Comparison of ENCODE assay signal across 8 cellular contexts in genomic region chr10:122126763-122127659, GRCh38.
A peak's percentile ranks its signal among the peaks of the same experiment; 100 is the strongest.
DNase-seq lines count a peak whose midpoint lies in the region; ATAC-seq and TF ChIP-seq lines count a peak whose summit lies in the region.
"Had no signal": no experiment of that assay in that cellular context is flagged by ENCODE, and none has a peak within 500 bp of the region (broad histone marks: within the 10 kb centered on the region; RNA-seq: fewer than 3 reads in every experiment).

No MANE protein-coding gene starts in this region.

- H4K5ac ChIP-seq in IMR-90 (ENCODE audit: low read depth, low read length): no peak overlapping the region

- DNase-seq in IMR-90 (peak; percentile 97), MCF 10A (ENCODE audit: unreplicated experiment) (peak; percentile 92), kidney tubule cell (ENCODE audit: low spot score) (peak; percentile 84), upper lobe of left lung (peak in 1 of 2 donors; percentile 76), GOT3 (lab: John Stamatoyannopoulos, UW) (no peak), NCI-H187 (lab: John Stamatoyannopoulos, UW) (no peak)
- DNase-seq: NCI-H774 had no signal

- H3K36me3 ChIP-seq in IMR-90 (ENCODE audit: control insufficient read depth, insufficient read depth, low read length): no peaks in the 10 kb centered on the region
- H3K36me3 ChIP-seq in upper lobe of left lung: no peaks in the 10 kb centered on the region

- H3K27me3 Mint-ChIP-seq in MCF 10A (ENCODE audit: insufficient read depth, unreplicated experiment): no peaks in the 10 kb centered on the region

- H2AFZ ChIP-seq in IMR-90 (replicated peaks; ENCODE audit: low read length, poor library complexity): no peak overlapping the region

- H4K91ac ChIP-seq in IMR-90 (ENCODE audit: insufficient read depth, low read depth, low read length): peak overlapping the region; percentile 27; the same call in 1 of the 2 replicates

- no peaks in the 10 kb centered on the region for H3K9me3 Mint-ChIP-seq in MCF 10A (ENCODE audit: unreplicated experiment)

- no peak overlapping the region for H3K23ac ChIP-seq in IMR-90 (ENCODE audit: low read depth, low read length)

- H3K9me3 ChIP-seq in IMR-90 (ENCODE audit: control insufficient read depth, insufficient read depth, low read length): no peaks in the 10 kb centered on the region
- H3K9me3 ChIP-seq in upper lobe of left lung: no peaks in the 10 kb centered on the region

- peak overlapping the region; percentile 5 for H3K27ac ChIP-seq in IMR-90 (ENCODE audit: insufficient read depth, low read length)
- H3K27ac ChIP-seq in upper lobe of left lung: peak overlapping the region; percentile 72 to 92 (median 86)

- TF ChIP-seq POLR2A in IMR-90 (IDR thresholded peaks at IDR 0.05; ENCODE audit: low read depth, low read length) (no peak), upper lobe of left lung (IDR thresholded peaks at IDR 0.05) (peak in 3 of 4 donors; percentile 70 to 96 (median 92))

- H2AK5ac ChIP-seq in IMR-90 (ENCODE audit: low read depth, low read length): peak overlapping the region; percentile 79; the same call in 1 of the 2 replicates

- H3K56ac ChIP-seq in IMR-90 (ENCODE audit: extremely low read depth, insufficient read depth, low read length): no peak overlapping the region

- peak overlapping the region; percentile 80 for H3K4me3 Mint-ChIP-seq in MCF 10A (ENCODE audit: unreplicated experiment)

- H3K4me1 ChIP-seq in IMR-90 (ENCODE audit: control insufficient read depth, insufficient read depth, low read length) (peaks cover 12% of the 10 kb centered on the region), upper lobe of left lung (peaks cover 15 to 32% (median 22%) of the 10 kb centered on the region in 4 donors)

- ATAC-seq in IMR-90 (ENCODE audit: low read depth) (peak; percentile 93), upper lobe of left lung (ENCODE audit: low FRiP score in 2 of 2) (peak; percentile 86 to 91), HG03442 (IDR thresholded peaks at IDR 0.05; ENCODE audit: unreplicated experiment) (no peak)

- no peak overlapping the region for H3K9ac ChIP-seq in IMR-90 (ENCODE audit: low read depth, low read length)

- H3K36me3 Mint-ChIP-seq in MCF 10A (ENCODE audit: insufficient read depth, unreplicated experiment): peaks cover 76% of the 10 kb centered on the region

- 0 out of 2 replicates have a peak overlapping the region, but pooled peaks have one; percentile 29 for H2BK20ac ChIP-seq in IMR-90 (ENCODE audit: low read depth, low read length)

- intact Hi-C loops in IMR-90 (cut with micrococcal nuclease) (no loop called here), MCF 10A (cut with micrococcal nuclease) (loop anchor here (5.0 kb wide), 2 partner anchors 75 to 155 kb away; no protein-coding TSS in a partner anchor)

- peaks cover 27% of the 10 kb centered on the region for H4K20me1 ChIP-seq in IMR-90 (ENCODE audit: insufficient read depth, low read length)

- POLR2A ChIA-PET in IMR-90 (lab: Charles Lee; ENCODE audit: unreplicated experiment): no interaction called here
- POLR2A ChIA-PET in MCF 10A (lab: Yijun Ruan, JAX): interaction anchor here (0.6 to 7.9 kb wide), 21 partner anchors 10 to 1271 kb away, joined by 3 to 132 read pairs (median 5); partner anchors contain the start of genes ATE1 and NSMCE4A

- no peak overlapping the region for H3K18ac ChIP-seq in IMR-90 (ENCODE audit: low read depth, low read length)

- H3K4me1 Mint-ChIP-seq in MCF 10A (ENCODE audit: insufficient read depth, unreplicated experiment): peaks cover 30% of the 10 kb centered on the region

- peak overlapping the region; percentile 89 for H3K27ac Mint-ChIP-seq in MCF 10A (ENCODE audit: low read depth, unreplicated experiment)

- H3K27me3 ChIP-seq in IMR-90 (ENCODE audit: control insufficient read depth, insufficient read depth, low read length) (no peaks in the 10 kb centered on the region), upper lobe of left lung (no peaks in the 10 kb centered on the region)

- H2AK9ac ChIP-seq in IMR-90 (replicated peaks; ENCODE audit: low read depth, low read length, poor library complexity): peak overlapping the region; percentile 12

- H3K79me1 ChIP-seq in IMR-90 (ENCODE audit: low read depth in 1 of 2, low read length in 2 of 2): peaks cover 25 to 74% of the 10 kb centered on the region in 2 experiments

- peak overlapping the region; percentile 22 for H2BK5ac ChIP-seq in IMR-90 (ENCODE audit: low read depth, low read length, poor library complexity, severe bottlenecking)

- TF ChIP-seq RAD21 in IMR-90 (IDR thresholded peaks at IDR 0.05; ENCODE audit: low read length): no peak

- H3K4me2 ChIP-seq in IMR-90 (ENCODE audit: low read depth, low read length): peak overlapping the region; percentile 97; the same call in 1 of the 2 replicates

- no peak overlapping the region for H3K4me3 ChIP-seq in IMR-90 (ENCODE audit: insufficient read depth, low read depth, low read length)
- H3K4me3 ChIP-seq in upper lobe of left lung: peak overlapping the region in 3 of 4 donors; percentile 38 to 50 (median 43)

- 8% methylated on average over 2 of the region's 6 CpGs; no CpG with 5 or more reads in 1 of the 2 experiments for WGBS in IMR-90 (ENCODE audit: extremely low coverage in 2 of 2, insufficient read length in 1 of 2), 2 experiments
- 46 to 49% methylated on average over 6 of the region's 6 CpGs for WGBS in upper lobe of left lung, 2 donors

- H3K4ac ChIP-seq in IMR-90 (ENCODE audit: low read depth, low read length): peak overlapping the region; percentile 52

- CTCF ChIA-PET in IMR-90 (lab: Yijun Ruan, JAX): interaction anchor here (0.9 to 1.2 kb wide), 2 partner anchors 14 to 15 kb away, joined by 3 read pairs; no protein-coding TSS in a partner anchor
- CTCF ChIA-PET in MCF 10A (lab: Yijun Ruan, JAX): interaction anchor here (0.6 to 2.6 kb wide), 9 partner anchors 10 to 314 kb away, joined by 3 to 13 read pairs (median 5); no protein-coding TSS in a partner anchor

- H3K14ac ChIP-seq in IMR-90 (replicated peaks; ENCODE audit: low read depth, low read length): no peak overlapping the region

- peak overlapping the region; percentile 37; the same call in 1 of the 3 replicates for H2BK15ac ChIP-seq in IMR-90 (ENCODE audit: low read depth, low read length)

- dilution Hi-C loops in IMR-90 (cut with HindIII; ENCODE audit: low sequenced_read_pairs, unreplicated experiment): no loop called here

- BruUV-seq in IMR-90 (replicated peaks; lab: Mats Ljungman, UMichigan) (no TSS peak), MCF 10A (replicated peaks; lab: Mats Ljungman, UMichigan) (TSS peak; percentile 78)

- TF ChIP-seq EP300 in upper lobe of left lung (IDR thresholded peaks at IDR 0.05): peak in 1 of 4 donors; percentile 81

- in situ Hi-C loops in IMR-90 (cut with MboI; ENCODE audit: low sequenced_read_pairs): loop anchor here (10.0 to 25.0 kb wide), 2 partner anchors 338 to 1035 kb away; partner anchors contain the start of genes BUB3 and HTRA1

- peak overlapping the region in 1 of 2 experiments; percentile 39; a peak in 2 of 4 replicates for H4K8ac ChIP-seq in IMR-90 (ENCODE audit: low read depth in 2 of 2, low read length in 2 of 2)

- H3K9me1 ChIP-seq in IMR-90 (ENCODE audit: insufficient read depth, low read length): peaks cover 16% of the 10 kb centered on the region

- peak overlapping the region; percentile 42 for H2BK120ac ChIP-seq in IMR-90 (ENCODE audit: low read depth, low read length)

- no peak for TF ChIP-seq CTCF in IMR-90 (conservative IDR thresholded peaks at IDR 0.05; ENCODE audit: low read depth, low read length)
- no peak for TF ChIP-seq CTCF in MCF 10A (IDR thresholded peaks at IDR 0.05; ENCODE audit: unreplicated experiment)
- no peak for TF ChIP-seq CTCF in upper lobe of left lung (IDR thresholded peaks at IDR 0.05)

TF ChIP-seq in IMR-90, 13 proteins besides CTCF, POLR2A, EP300 and RAD21:
- TF ChIP-seq NFE2L2 (IDR thresholded peaks at IDR 0.05; ENCODE audit: low read depth, low read length) (no peak), BHLHE40 (IDR thresholded peaks at IDR 0.05; ENCODE audit: low read depth, low read length) (peak; percentile 18; the same call in 1 of the 2 replicates), CHD1 (IDR thresholded peaks at IDR 0.05; ENCODE audit: low read depth, low read length) (no peak), FOS (IDR thresholded peaks at IDR 0.05; ENCODE audit: low read depth, low read length) (peak; percentile 93), MXI1 (IDR thresholded peaks at IDR 0.05; ENCODE audit: borderline replicate concordance, low read depth, low read length) (0 out of 2 replicates have a peak, but pooled peaks have one; percentile 39), RFX5 (IDR thresholded peaks at IDR 0.05; ENCODE audit: low read depth, low read length) (no peak), RCOR1 (IDR thresholded peaks at IDR 0.05; ENCODE audit: insufficient replicate concordance, low read length) (peak; percentile 98), MAZ (IDR thresholded peaks at IDR 0.05; ENCODE audit: borderline replicate concordance, low read depth, low read length) (peak; percentile 44; the same call in 1 of the 2 replicates)

Comparison
In these comparisons a context has a peak if more than half of its experiments do, and no peak if none do; other contexts are left out.
1. DNase-seq: peak in IMR-90 (single experiment), MCF 10A (single experiment) and kidney tubule cell (single experiment); none in GOT3 (single experiment) and NCI-H187 (0 of 2).